Comparison of ENCODE assay signal across 10 cellular contexts in the genomic region with DNA sequence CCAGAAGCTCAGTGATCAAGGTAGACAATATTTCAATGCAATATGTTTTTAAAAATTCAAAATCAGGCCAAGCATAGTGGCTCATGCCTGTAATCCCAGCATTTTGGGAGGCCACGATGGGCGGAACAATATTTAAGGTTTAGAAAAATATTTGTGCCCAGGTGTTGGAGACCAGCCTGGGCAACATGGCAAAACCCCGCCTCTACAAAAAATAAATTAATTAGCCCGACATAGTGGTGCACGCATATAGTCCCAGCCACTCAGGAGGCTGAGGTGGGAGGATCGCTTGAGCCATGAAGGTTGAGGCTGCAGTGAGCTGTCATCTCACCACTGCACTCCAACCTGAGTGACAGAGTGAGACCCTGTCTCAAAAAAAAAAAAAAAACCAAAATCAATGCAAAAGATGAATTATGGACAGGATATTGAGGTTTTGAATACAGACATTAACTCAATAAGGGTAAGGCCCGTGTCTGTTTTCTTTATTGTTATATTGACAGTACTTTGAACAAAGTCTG. TPM values are rescaled to one million over a fixed set of nuclear protein-coding genes. Genes with fewer than 3 reads are reported as not detected.
DNase-seq lines count a peak whose midpoint lies in the region; ATAC-seq, FAIRE-seq and TF ChIP-seq lines count a peak whose summit lies in the region.
"Had no signal": no experiment of that assay in that cellular context is flagged by ENCODE, and none has a peak within 500 bp of the region (broad histone marks: within the 10 kb centered on the region; RNA-seq: fewer than 3 reads in every experiment).

No MANE protein-coding gene starts in this region.

- DNase-seq in heart left ventricle (no peak), cardiac septum (ENCODE audit: low spot score) (no peak), GM12878 (ENCODE audit: low read depth, low spot score) (no peak), type B pancreatic cell (ENCODE audit: extremely low spot score, unreplicated experiment) (no peak), EL (no peak)
- DNase-seq: activated CD8-positive, alpha-beta memory T cell treated with anti-CD3 and anti-CD28 coated beads, Interleukin-2, amount 50 U/mL, for 48 hours had no signal

- peaks cover 22% of the 10 kb centered on the region for H3K4me1 Mint-ChIP-seq in type B pancreatic cell (ENCODE audit: unreplicated experiment)

- CTCF ChIA-PET in GM12878 (lab: Yijun Ruan, JAX): interaction anchor here (1.0 to 3.0 kb wide), 10 partner anchors 10 to 426 kb away, joined by 3 to 24 read pairs (median 4); a partner anchor contains a TSS

- in situ Hi-C loops in GM12878 (cut with MboI): no loop called here

- H3K27me3 ChIP-seq in heart left ventricle: no peaks in the 10 kb centered on the region
- no peaks in the 10 kb centered on the region for H3K27me3 ChIP-seq in GM12878 (replicated peaks in 1 of 2; ENCODE audit: control insufficient read depth in 2 of 2, insufficient read depth in 2 of 2, low read length in 1 of 2)
- H3K27me3 ChIP-seq in mucosa of stomach (ENCODE audit: control insufficient read depth, insufficient read depth, low read length): no peaks in the 10 kb centered on the region

- no peak for TF ChIP-seq POLR2A in heart left ventricle (IDR thresholded peaks at IDR 0.05)
- no peak for TF ChIP-seq POLR2A in GM12878 (IDR thresholded peaks at IDR 0.05; ENCODE audit: low read depth, low read length)

- no peak for TF ChIP-seq RAD21 in GM12878 (IDR thresholded peaks at IDR 0.05; ENCODE audit: insufficient read depth, low read depth, low read length)

- no peaks in the 10 kb centered on the region for H3K27me3 Mint-ChIP-seq in type B pancreatic cell

- no peaks in the 10 kb centered on the region for H4K20me1 ChIP-seq in GM12878 (ENCODE audit: control insufficient read depth, insufficient read depth)

- H3K9ac ChIP-seq in GM12878 (ENCODE audit: control insufficient read depth, insufficient read depth, low read length) (peak overlapping the region; percentile 97), mucosa of stomach (ENCODE audit: low read length) (peak overlapping the region; percentile 83)

- H3K27ac ChIP-seq in heart left ventricle (peak overlapping the region in 11 of 12 donors; percentile 93 to 99 (median 96)), GM12878 (ENCODE audit: control insufficient read depth, insufficient read depth) (peak overlapping the region; percentile 97)

- H3K36me3 Mint-ChIP-seq in type B pancreatic cell: peaks cover 25% of the 10 kb centered on the region

- no peak for TF ChIP-seq EP300 in GM12878 (IDR thresholded peaks at IDR 0.05; ENCODE audit: borderline replicate concordance in 1 of 2, control insufficient read depth in 1 of 2, low read depth in 2 of 2, low read length in 2 of 2)

- H3K4me3 Mint-ChIP-seq in type B pancreatic cell: peak overlapping the region; percentile 97

- no peaks in the 10 kb centered on the region for H3K9me3 Mint-ChIP-seq in type B pancreatic cell

- peaks cover 48% of the 10 kb centered on the region for H3K79me2 ChIP-seq in GM12878 (ENCODE audit: control insufficient read depth, insufficient read depth, low read length)

- H2AFZ ChIP-seq in GM12878 (ENCODE audit: control insufficient read depth, low read depth, low read length): peak overlapping the region; percentile 71

- H3K36me3 ChIP-seq in heart left ventricle (peaks cover 0 to 16% (median 12%) of the 10 kb centered on the region in 9 donors), GM12878 (ENCODE audit: control insufficient read depth in 2 of 2, insufficient read depth in 2 of 2, low read length in 1 of 2) (peaks cover 0 to 11% of the 10 kb centered on the region in 2 experiments), mucosa of stomach (ENCODE audit: control insufficient read depth, insufficient read depth, low read length) (no peaks in the 10 kb centered on the region)

- no TSS peak for BruUV-seq in GM12878 (replicated peaks; lab: Mats Ljungman, UMichigan)

- ATAC-seq in heart left ventricle (no peak), GM12878 (no peak), HG02973 (IDR thresholded peaks at IDR 0.05; ENCODE audit: unreplicated experiment) (no peak), HG03354 (IDR thresholded peaks at IDR 0.05; ENCODE audit: poor library complexity, severe bottlenecking, unreplicated experiment) (no peak)

- H3K9me3 ChIP-seq in heart left ventricle: no peaks in the 10 kb centered on the region
- H3K9me3 ChIP-seq in GM12878 (replicated peaks; ENCODE audit: control insufficient read depth, insufficient read depth, low read length): peaks cover 3% of the 10 kb centered on the region; the same call in 2 of the 3 replicates
- H3K9me3 ChIP-seq in mucosa of stomach (ENCODE audit: control insufficient read depth, low read length): no peaks in the 10 kb centered on the region

- RAD21 ChIA-PET in GM12878 (lab: Charles Lee; ENCODE audit: unreplicated experiment): interaction anchor here (0.8 to 2.8 kb wide), 11 partner anchors 20 to 172 kb away, joined by 3 to 20 read pairs (median 4); a partner anchor contains a TSS

- POLR2A ChIA-PET in GM12878 (lab: Charles Lee): interaction anchor here (0.6 to 1.9 kb wide), 6 partner anchors 11 to 1810 kb away, joined by 3 to 18 read pairs (median 4); a partner anchor contains a TSS

- peaks cover 0 to 44% (median 28%) of the 10 kb centered on the region in 12 donors for H3K4me1 ChIP-seq in heart left ventricle
- no peaks in the 10 kb centered on the region for H3K4me1 ChIP-seq in GM12878 (ENCODE audit: control insufficient read depth, insufficient read depth, low read length)
- H3K4me1 ChIP-seq in mucosa of stomach (ENCODE audit: control insufficient read depth, insufficient read depth, low read length): peaks cover 4% of the 10 kb centered on the region

- TF ChIP-seq CTCF in heart left ventricle (IDR thresholded peaks at IDR 0.05): no peak
- no peak for TF ChIP-seq CTCF in GM12878 (IDR thresholded peaks at IDR 0.05 in 2 of 3, conservative IDR thresholded peaks at IDR 0.05 in 1 of 3; ENCODE audit: control insufficient read depth in 2 of 3, extremely low read depth in 1 of 3, insufficient read depth in 1 of 3, low read depth in 3 of 3, low read length in 3 of 3)
- no peak for TF ChIP-seq CTCF in type B pancreatic cell (conservative IDR thresholded peaks at IDR 0.05)

- intact Hi-C loops in heart left ventricle (cut with DNase I): loop anchor here in 3 of 10 donors (5.0 to 10.0 kb wide), 3 partner anchors 86 to 159 kb away; a partner anchor contains a TSS
- intact Hi-C loops in cardiac septum (cut with DNase I): no loop called here
- intact Hi-C loops in GM12878 (cut with micrococcal nuclease; ENCODE audit: unreplicated experiment): loop anchor here (10.0 kb wide), 1 partner anchor 529 kb away; a partner anchor contains a TSS

- 83 to 92% (median 87%) methylated on average over 7 of the region's 7 CpGs for WGBS in heart left ventricle, 4 donors
- WGBS in GM12878 (ENCODE audit: insufficient coverage, insufficient replicate concordance, low lambda C conversion rate, missing lambda C conversion rate): 85% methylated on average over 7 of the region's 7 CpGs

- H3K4me3 ChIP-seq in heart left ventricle: peak overlapping the region in 9 of 12 donors; percentile 75 to 95 (median 87)
- H3K4me3 ChIP-seq in GM12878: peak overlapping the region; percentile 79
- H3K4me3 ChIP-seq in mucosa of stomach (ENCODE audit: low read length): peak overlapping the region; percentile 76

- peak overlapping the region; percentile 89 for H3K4me2 ChIP-seq in GM12878 (ENCODE audit: control insufficient read depth, insufficient read depth)

- FAIRE-seq in GM12878 (lab: Jason Lieb, UNC): no peak

- H3K27ac Mint-ChIP-seq in type B pancreatic cell: peak overlapping the region; percentile 99

- SMC1A ChIA-PET in GM12878 (lab: Charles Lee; ENCODE audit: uncharacterized antibody, unreplicated experiment): interaction anchor here (1.0 to 2.4 kb wide), 12 partner anchors 10 to 196 kb away, joined by 3 to 27 read pairs (median 4); a partner anchor contains a TSS

RNA-seq across cellular contexts. Expression of a gene that starts 0.9 kb away (rescaled TPM):
- total RNA-seq in heart left ventricle (10 to 100 TPM in 6 of 9 donors, 1 to 10 TPM in 3; 5.4 to 21.0 (median 10.4) TPM), cardiac septum (11.5 TPM), GM12878 (2014; rRNA removed) (12.1 and 16.4 TPM in 2 replicates), GM12878 (2014; rRNA removed; fragmentation: Illumina TruSeq; extraction: Trizol) (15.4 and 17.2 TPM in 2 replicates), GM12878 (2021) (11.0 and 12.5 TPM in 2 replicates), type B pancreatic cell (ENCODE audit: low replicate concordance) (9.4 and 11.0 TPM in 2 replicates)
- polyA plus RNA-seq in heart left ventricle (1 to 10 TPM; 5.4 to 9.3 TPM), GM12878 (2011; rRNA removed) (17.0 and 27.6 TPM in 2 replicates), GM12878 (2014; fragmentation: Illumina TruSeq; extraction: Trizol) (11.4 and 14.7 TPM in 2 replicates), GM12878 (2014; fragmentation: Nextera tagmentation; extraction: Ambion mirVana) (1 to 10 TPM; 5.9 to 8.3 TPM), GM12878 (2014; rRNA removed) (6.6 and 8.6 TPM in 2 replicates), GM12878 (2016; fragmentation: Nextera tagmentation; extraction: Ambion mirVana) (1 to 10 TPM; 8.6 to 9.9 TPM)
- total RNA-seq in GM12878 (2013; cell fraction: nucleolus; rRNA removed): 21.6 and 21.7 TPM in 2 replicates
- 3.0 TPM for polyA plus RNA-seq in GM12878 (2011; ENCODE audit: low read depth)
- 6.0 and 6.9 TPM in 2 replicates for polyA plus RNA-seq in GM12878 (2011; cell fraction: cytosol; rRNA removed)
- polyA plus RNA-seq in GM12878 (2011; cell fraction: nucleus; rRNA removed): 6.8 and 8.1 TPM in 2 replicates
- 5.0 and 7.4 TPM in 2 replicates for polyA plus RNA-seq in GM12878 (2012)
- 13.3 and 18.4 TPM in 2 replicates for polyA minus RNA-seq in GM12878 (2011; rRNA and poly(A)+ RNA removed)
- polyA minus RNA-seq in GM12878 (2011; cell fraction: cytosol; rRNA and poly(A)+ RNA removed): 7.8 and 9.4 TPM in 2 replicates
- 14.4 and 16.4 TPM in 2 replicates for polyA minus RNA-seq in GM12878 (2011; cell fraction: nucleus; rRNA and poly(A)+ RNA removed)

RNA-seq across cellular contexts. Expression of a gene that starts 21.0 kb away (rescaled TPM):
- total RNA-seq in heart left ventricle: 10 to 100 TPM; 13.8 to 58.2 (median 25.6) TPM
- polyA plus RNA-seq in heart left ventricle: 10 to 100 TPM in 1 of 2 donors, 1 to 10 TPM in 1; 5.5 to 23.4 TPM
- total RNA-seq in cardiac septum: 9.8 TPM
- total RNA-seq in GM12878 (2013; cell fraction: nucleolus; rRNA removed): 2.5 and 3.2 TPM in 2 replicates
- 19.7 and 29.8 TPM in 2 replicates for total RNA-seq in GM12878 (2014; rRNA removed)
- total RNA-seq in GM12878 (2014; rRNA removed; fragmentation: Illumina TruSeq; extraction: Trizol): 32.0 and 39.2 TPM in 2 replicates
- total RNA-seq in GM12878 (2021): 18.8 and 22.5 TPM in 2 replicates
- polyA plus RNA-seq in GM12878 (2011; ENCODE audit: low read depth): 18.2 TPM
- 23.4 and 36.6 TPM in 2 replicates for polyA plus RNA-seq in GM12878 (2011; rRNA removed)
- polyA plus RNA-seq in GM12878 (2011; cell fraction: cytosol; rRNA removed): 6.9 and 8.8 TPM in 2 replicates
- 9.0 and 10.0 TPM in 2 replicates for polyA plus RNA-seq in GM12878 (2011; cell fraction: nucleus; rRNA removed)
- 16.1 and 18.3 TPM in 2 replicates for polyA plus RNA-seq in GM12878 (2012)
- 31.5 and 44.4 TPM in 2 replicates for polyA plus RNA-seq in GM12878 (2014; fragmentation: Illumina TruSeq; extraction: Trizol)
- 10 to 100 TPM; 28.9 to 37.2 TPM for polyA plus RNA-seq in GM12878 (2014; fragmentation: Nextera tagmentation; extraction: Ambion mirVana)
- 17.5 and 21.3 TPM in 2 replicates for polyA plus RNA-seq in GM12878 (2014; rRNA removed)
- polyA plus RNA-seq in GM12878 (2016; fragmentation: Nextera tagmentation; extraction: Ambion mirVana): 10 to 100 TPM; 13.9 to 16.1 TPM
- 6.9 and 8.9 TPM in 2 replicates for polyA minus RNA-seq in GM12878 (2011; rRNA and poly(A)+ RNA removed)
- 3.3 and 4.0 TPM in 2 replicates for polyA minus RNA-seq in GM12878 (2011; cell fraction: cytosol; rRNA and poly(A)+ RNA removed)
- polyA minus RNA-seq in GM12878 (2011; cell fraction: nucleus; rRNA and poly(A)+ RNA removed): 2.1 and 3.2 TPM in 2 replicates
- total RNA-seq in type B pancreatic cell (ENCODE audit: low replicate concordance): 4.4 and 6.0 TPM in 2 replicates

RNA-seq across cellular contexts. Expression of a gene that starts 35.6 kb away (rescaled TPM):
- total RNA-seq in heart left ventricle (under 1 TPM in 2 of 9 donors, not detected in 7; 0.24 to 0.25 TPM), cardiac septum (0.81 TPM), GM12878 (2014; rRNA removed) (not detected in 2 replicates), GM12878 (2014; rRNA removed; fragmentation: Illumina TruSeq; extraction: Trizol) (not detected in 2 replicates), GM12878 (2021) (not detected in 2 replicates), type B pancreatic cell (ENCODE audit: low replicate concordance) (not detected in 2 replicates)
- polyA plus RNA-seq in heart left ventricle (not detected), GM12878 (2011; rRNA removed) (not detected in 2 replicates), GM12878 (2014; fragmentation: Illumina TruSeq; extraction: Trizol) (0.17 TPM in 1 of 2 replicates, not detected in the other), GM12878 (2014; fragmentation: Nextera tagmentation; extraction: Ambion mirVana) (under 1 TPM in 1 of 2 experiments, not detected in 1; 0.04 TPM), GM12878 (2014; rRNA removed) (not detected in 2 replicates), GM12878 (2016; fragmentation: Nextera tagmentation; extraction: Ambion mirVana) (not detected)
- total RNA-seq in GM12878 (2013; cell fraction: nucleolus; rRNA removed): not detected in 2 replicates
- polyA plus RNA-seq in GM12878 (2011; ENCODE audit: low read depth): not detected
- not detected in 2 replicates for polyA plus RNA-seq in GM12878 (2011; cell fraction: cytosol; rRNA removed)
- polyA plus RNA-seq in GM12878 (2011; cell fraction: nucleus; rRNA removed): not detected in 2 replicates
- polyA plus RNA-seq in GM12878 (2012): not detected in 2 replicates
- 0.15 TPM in 1 of 2 replicates, not detected in the other for polyA minus RNA-seq in GM12878 (2011; rRNA and poly(A)+ RNA removed)
- polyA minus RNA-seq in GM12878 (2011; cell fraction: cytosol; rRNA and poly(A)+ RNA removed): not detected in 2 replicates
- polyA minus RNA-seq in GM12878 (2011; cell fraction: nucleus; rRNA and poly(A)+ RNA removed): not detected in 2 replicates
- total RNA-seq: Daoy had no signal
